Comparison of ENCODE assay signal across 8 cellular contexts in the genomic region with DNA sequence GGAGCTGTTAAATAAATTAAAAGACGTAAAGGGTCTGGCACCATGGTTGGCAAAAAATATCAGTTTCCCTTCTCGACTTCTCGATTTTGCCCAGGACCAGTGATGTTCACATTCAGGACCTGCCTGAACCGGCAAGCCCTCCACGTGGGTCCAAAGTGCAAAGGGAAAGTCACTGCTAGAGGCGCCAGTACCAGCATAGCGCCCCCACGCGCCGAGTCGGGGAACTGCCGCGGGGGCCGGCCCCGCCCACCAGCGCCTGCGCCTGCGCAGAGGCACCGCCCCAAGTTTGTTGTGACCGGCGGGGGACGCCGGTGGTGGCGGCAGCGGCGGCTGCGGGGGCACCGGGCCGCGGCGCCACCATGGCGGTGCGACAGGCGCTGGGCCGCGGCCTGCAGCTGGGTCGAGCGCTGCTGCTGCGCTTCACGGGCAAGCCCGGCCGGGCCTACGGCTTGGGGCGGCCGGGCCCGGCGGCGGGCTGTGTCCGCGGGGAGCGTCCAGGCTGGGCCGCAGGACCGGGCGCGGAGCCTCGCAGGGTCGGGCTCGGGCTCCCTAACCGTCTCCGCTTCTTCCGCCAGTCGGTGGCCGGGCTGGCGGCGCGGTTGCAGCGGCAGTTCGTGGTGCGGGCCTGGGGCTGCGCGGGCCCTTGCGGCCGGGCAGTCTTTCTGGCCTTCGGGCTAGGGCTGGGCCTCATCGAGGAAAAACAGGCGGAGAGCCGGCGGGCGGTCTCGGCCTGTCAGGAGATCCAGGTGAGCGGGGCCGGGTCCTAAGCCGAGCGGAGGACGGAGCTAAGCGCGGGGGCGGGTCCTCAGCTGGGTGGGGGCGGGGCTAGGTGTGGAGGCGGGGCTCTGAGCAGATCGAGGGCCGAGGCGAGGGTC. TPM values are rescaled to one million over a fixed set of nuclear protein-coding genes. Genes with fewer than 3 reads are reported as not detected.
DNase-seq lines count a peak whose midpoint lies in the region; ATAC-seq and TF ChIP-seq lines count a peak whose summit lies in the region.

TSS of gene PINK1 (plus strand) at position 269 of the 875 bp plus-strand sequence. CDS start at position 360, 91 bp downstream.

- H3K9me3 Mint-ChIP-seq in CD4-positive, alpha-beta memory T cell, result peaks cover 0 to 7% (median 0%) of the 10 kb centered on the region in 8 donors

- H3K27me3 ChIP-seq in CD4-positive, alpha-beta memory T cell (ENCODE audit: insufficient read depth, low read length), result no peaks in the 10 kb centered on the region
- no peaks in the 10 kb centered on the region for H3K27me3 ChIP-seq in neutrophil

- peaks cover 4 to 13% of the 10 kb centered on the region in 2 donors for H3K36me3 Mint-ChIP-seq in CD4-positive, alpha-beta memory T cell

- peaks cover 4 to 17% (median 12%) of the 10 kb centered on the region in 4 donors for H3K4me1 Mint-ChIP-seq in CD4-positive, alpha-beta memory T cell

- ATAC-seq in GM21381 (IDR thresholded peaks at IDR 0.05; ENCODE audit: unreplicated experiment), result peak; percentile 71

- H3K27me3 Mint-ChIP-seq in CD4-positive, alpha-beta memory T cell, result peaks cover 1 to 2% of the 10 kb centered on the region in 2 donors

- H3K36me3 ChIP-seq in CD4-positive, alpha-beta memory T cell (ENCODE audit: insufficient read depth, low read length), result no peaks in the 10 kb centered on the region
- H3K36me3 ChIP-seq in neutrophil, result peaks cover 22% of the 10 kb centered on the region

- POLR2A ChIA-PET in CD4-positive, alpha-beta memory T cell (lab: Charles Lee; ENCODE audit: partially characterized antibody), result interaction anchor here (0.5 to 2.4 kb wide), 18 partner anchors 8 to 1818 kb away, joined by 3 to 24 read pairs (median 4); partner anchors contain the start of genes DDOST, HP1BP3, MUL1 and OTUD3

- H3K4me3 ChIP-seq in CD4-positive, alpha-beta memory T cell (ENCODE audit: low read length in 2 of 2), result peak within 1 kb of the TSS; percentile 45 to 62
- peak within 1 kb of the TSS; percentile 95 for H3K4me3 ChIP-seq in neutrophil (ENCODE audit: low read depth in 1 of 2, low read length in 1 of 2)

- peaks cover 16% of the 10 kb centered on the region for H3K4me1 ChIP-seq in CD4-positive, alpha-beta memory T cell (ENCODE audit: insufficient read depth, low read length)
- peaks cover 19 to 23% of the 10 kb centered on the region in 2 experiments for H3K4me1 ChIP-seq in neutrophil (ENCODE audit: control insufficient read depth in 1 of 2, insufficient read depth in 1 of 2, low read depth in 1 of 2, low read length in 1 of 2)

- CTCF ChIA-PET in CD4-positive, alpha-beta memory T cell (lab: Charles Lee; ENCODE audit: partially characterized antibody), result interaction anchor here (0.6 to 4.2 kb wide), 19 partner anchors 10 to 154 kb away, joined by 3 to 24 read pairs (median 4); partner anchors contain the start of gene DDOST

- no peaks in the 10 kb centered on the region for H3K9me3 ChIP-seq in CD4-positive, alpha-beta memory T cell (ENCODE audit: control insufficient read depth in 1 of 2, low read length in 2 of 2)
- H3K9me3 ChIP-seq in neutrophil, result no peaks in the 10 kb centered on the region

- intact Hi-C loops in CD4-positive, alpha-beta memory T cell (cut with micrococcal nuclease), result loop anchor here (1.0 to 5.0 kb wide), 3 partner anchors 28 to 126 kb away; partner anchors contain the start of genes DDOST and MUL1

- DNase-seq in CD4-positive, alpha-beta memory T cell, result peak; percentile 78 to 92 (median 87)
- DNase-seq in M059J (ENCODE audit: low read depth) (peak; percentile 75), SK-N-DZ (ENCODE audit: low spot score) (peak; percentile 62), germinal center (ENCODE audit: low spot score) (peak; percentile 89)
- DNase-seq in activated naive CD4-positive, alpha-beta T cell treated with anti-CD3 and anti-CD28 coated beads, Interleukin-2, amount 50 U/mL, for 16 hours, result peak; percentile 78

- TF ChIP-seq CTCF in neutrophil (IDR thresholded peaks at IDR 0.05) (peak; percentile 99), subcutaneous adipose tissue (IDR thresholded peaks at IDR 0.05; ENCODE audit: low read depth) (no peak)

- H3K4me3 Mint-ChIP-seq in CD4-positive, alpha-beta memory T cell, result peak within 1 kb of the TSS; percentile 89 to 96 (median 92)

- peak within 1 kb of the TSS; percentile 85 to 95 (median 91) for H3K27ac Mint-ChIP-seq in CD4-positive, alpha-beta memory T cell

- peak within 1 kb of the TSS; percentile 68 for H3K27ac ChIP-seq in CD4-positive, alpha-beta memory T cell (ENCODE audit: low read depth, low read length)
- H3K27ac ChIP-seq in neutrophil, result peak within 1 kb of the TSS; percentile 99

RNA-seq across cellular contexts. Expression of gene PINK1, which starts in this region (rescaled TPM):
- total RNA-seq in CD4-positive, alpha-beta memory T cell, result 10 to 100 TPM; 19.5 to 21.7 TPM
- 10 to 100 TPM; 19.0 to 24.2 TPM for polyA plus RNA-seq in CD4-positive, alpha-beta memory T cell
- total RNA-seq in M059J (2014; rRNA removed; shearing (Covaris generic)), result 151 and 194 TPM in 2 replicates
- polyA plus RNA-seq in SK-N-DZ (2014; cell fraction: cytosol; rRNA removed), result 12.8 and 18.5 TPM in 2 replicates
- 12.9 and 17.2 TPM in 2 replicates for polyA plus RNA-seq in SK-N-DZ (2014; cell fraction: nucleus; rRNA removed)
- total RNA-seq in subcutaneous adipose tissue, result 100 to 1,000 TPM in 3 of 4 donors, 10 to 100 TPM in 1; 73.7 to 169 (median 129) TPM

Comparison
In these comparisons a context has a peak if more than half of its experiments do, and no peak if none do; other contexts are left out.
1. Peak in every context shown above with its lines: DNase-seq, ATAC-seq, H3K4me3 ChIP-seq and H3K27ac ChIP-seq.